Comparison of ENCODE assay signal across 1 cellular context in the genomic region with DNA sequence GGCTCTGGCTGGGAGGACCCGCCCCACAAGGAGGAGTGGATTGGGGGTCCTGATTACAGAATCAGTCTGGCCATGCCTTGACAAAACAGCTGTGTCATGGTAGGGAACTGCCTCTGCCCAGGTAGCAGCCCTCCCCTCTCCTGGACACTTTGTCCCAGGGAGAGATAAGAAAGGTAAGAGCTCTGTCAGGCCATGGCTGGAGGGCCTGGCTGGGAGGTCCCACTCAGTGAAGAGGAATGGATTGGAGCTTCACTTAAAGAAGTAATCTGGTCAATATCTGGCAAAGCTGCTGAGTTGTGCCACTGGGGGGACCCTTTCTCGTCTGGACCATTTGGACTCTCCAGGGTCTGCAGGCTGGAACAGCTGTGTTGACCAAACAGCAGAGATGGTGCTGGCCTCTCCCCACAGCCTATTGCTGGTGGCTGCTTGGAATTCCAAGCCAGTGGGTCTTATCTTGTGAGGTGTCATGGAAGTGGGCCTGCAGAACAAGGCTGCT.
TF ChIP-seq lines count a peak whose summit lies in the region.

No MANE protein-coding gene starts in this region.

TF ChIP-seq in HepG2, 621 proteins besides CTCF, POLR2A, EP300 and RAD21:
- no peak for TF ChIP-seq ATF7-NPFF (CRISPR knock-in tag; IDR thresholded peaks at IDR 0.05; ENCODE audit: low read depth)
- TF ChIP-seq PHF21A (CRISPR knock-in tag; IDR thresholded peaks at IDR 0.05): no peak
- TF ChIP-seq RORA (CRISPR knock-in tag; IDR thresholded peaks at IDR 0.05): no peak
- TF ChIP-seq, protein P1, sequence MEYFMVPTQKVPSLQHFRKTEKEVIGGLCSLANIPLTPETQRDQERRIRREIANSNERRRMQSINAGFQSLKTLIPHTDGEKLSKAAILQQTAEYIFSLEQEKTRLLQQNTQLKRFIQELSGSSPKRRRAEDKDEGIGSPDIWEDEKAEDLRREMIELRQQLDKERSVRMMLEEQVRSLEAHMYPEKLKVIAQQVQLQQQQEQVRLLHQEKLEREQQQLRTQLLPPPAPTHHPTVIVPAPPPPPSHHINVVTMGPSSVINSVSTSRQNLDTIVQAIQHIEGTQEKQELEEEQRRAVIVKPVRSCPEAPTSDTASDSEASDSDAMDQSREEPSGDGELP (IDR thresholded peaks at IDR 0.05; ENCODE audit: borderline replicate concordance, low read depth): peak; percentile 27; the same call in 1 of the 2 replicates
- no peak for TF ChIP-seq RBM39 (IDR thresholded peaks at IDR 0.05; ENCODE audit: low read depth, low read length, poor library complexity, severe bottlenecking)
- TF ChIP-seq, protein P2, sequence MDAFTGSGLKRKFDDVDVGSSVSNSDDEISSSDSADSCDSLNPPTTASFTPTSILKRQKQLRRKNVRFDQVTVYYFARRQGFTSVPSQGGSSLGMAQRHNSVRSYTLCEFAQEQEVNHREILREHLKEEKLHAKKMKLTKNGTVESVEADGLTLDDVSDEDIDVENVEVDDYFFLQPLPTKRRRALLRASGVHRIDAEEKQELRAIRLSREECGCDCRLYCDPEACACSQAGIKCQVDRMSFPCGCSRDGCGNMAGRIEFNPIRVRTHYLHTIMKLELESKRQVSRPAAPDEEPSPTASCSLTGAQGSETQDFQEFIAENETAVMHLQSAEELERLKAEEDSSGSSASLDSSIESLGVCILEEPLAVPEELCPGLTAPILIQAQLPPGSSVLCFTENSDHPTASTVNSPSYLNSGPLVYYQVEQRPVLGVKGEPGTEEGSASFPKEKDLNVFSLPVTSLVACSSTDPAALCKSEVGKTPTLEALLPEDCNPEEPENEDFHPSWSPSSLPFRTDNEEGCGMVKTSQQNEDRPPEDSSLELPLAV (CRISPR knock-in tag; conservative IDR thresholded peaks at IDR 0.05; ENCODE audit: low read depth): no peak
- TF ChIP-seq, protein P3, sequence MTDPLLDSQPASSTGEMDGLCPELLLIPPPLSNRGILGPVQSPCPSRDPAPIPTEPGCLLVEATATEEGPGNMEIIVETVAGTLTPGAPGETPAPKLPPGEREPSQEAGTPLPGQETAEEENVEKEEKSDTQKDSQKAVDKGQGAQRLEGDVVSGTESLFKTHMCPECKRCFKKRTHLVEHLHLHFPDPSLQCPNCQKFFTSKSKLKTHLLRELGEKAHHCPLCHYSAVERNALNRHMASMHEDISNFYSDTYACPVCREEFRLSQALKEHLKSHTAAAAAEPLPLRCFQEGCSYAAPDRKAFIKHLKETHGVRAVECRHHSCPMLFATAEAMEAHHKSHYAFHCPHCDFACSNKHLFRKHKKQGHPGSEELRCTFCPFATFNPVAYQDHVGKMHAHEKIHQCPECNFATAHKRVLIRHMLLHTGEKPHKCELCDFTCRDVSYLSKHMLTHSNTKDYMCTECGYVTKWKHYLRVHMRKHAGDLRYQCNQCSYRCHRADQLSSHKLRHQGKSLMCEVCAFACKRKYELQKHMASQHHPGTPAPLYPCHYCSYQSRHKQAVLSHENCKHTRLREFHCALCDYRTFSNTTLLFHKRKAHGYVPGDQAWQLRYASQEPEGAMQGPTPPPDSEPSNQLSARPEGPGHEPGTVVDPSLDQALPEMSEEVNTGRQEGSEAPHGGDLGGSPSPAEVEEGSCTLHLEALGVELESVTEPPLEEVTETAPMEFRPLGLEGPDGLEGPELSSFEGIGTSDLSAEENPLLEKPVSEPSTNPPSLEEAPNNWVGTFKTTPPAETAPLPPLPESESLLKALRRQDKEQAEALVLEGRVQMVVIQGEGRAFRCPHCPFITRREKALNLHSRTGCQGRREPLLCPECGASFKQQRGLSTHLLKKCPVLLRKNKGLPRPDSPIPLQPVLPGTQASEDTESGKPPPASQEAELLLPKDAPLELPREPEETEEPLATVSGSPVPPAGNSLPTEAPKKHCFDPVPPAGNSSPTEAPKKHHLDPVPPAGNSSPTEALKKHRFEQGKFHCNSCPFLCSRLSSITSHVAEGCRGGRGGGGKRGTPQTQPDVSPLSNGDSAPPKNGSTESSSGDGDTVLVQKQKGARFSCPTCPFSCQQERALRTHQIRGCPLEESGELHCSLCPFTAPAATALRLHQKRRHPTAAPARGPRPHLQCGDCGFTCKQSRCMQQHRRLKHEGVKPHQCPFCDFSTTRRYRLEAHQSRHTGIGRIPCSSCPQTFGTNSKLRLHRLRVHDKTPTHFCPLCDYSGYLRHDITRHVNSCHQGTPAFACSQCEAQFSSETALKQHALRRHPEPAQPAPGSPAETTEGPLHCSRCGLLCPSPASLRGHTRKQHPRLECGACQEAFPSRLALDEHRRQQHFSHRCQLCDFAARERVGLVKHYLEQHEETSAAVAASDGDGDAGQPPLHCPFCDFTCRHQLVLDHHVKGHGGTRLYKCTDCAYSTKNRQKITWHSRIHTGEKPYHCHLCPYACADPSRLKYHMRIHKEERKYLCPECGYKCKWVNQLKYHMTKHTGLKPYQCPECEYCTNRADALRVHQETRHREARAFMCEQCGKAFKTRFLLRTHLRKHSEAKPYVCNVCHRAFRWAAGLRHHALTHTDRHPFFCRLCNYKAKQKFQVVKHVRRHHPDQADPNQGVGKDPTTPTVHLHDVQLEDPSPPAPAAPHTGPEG (CRISPR knock-in tag; IDR thresholded peaks at IDR 0.05): no peak
- 0 out of 2 replicates have a peak, but pooled peaks have one; percentile 17 for TF ChIP-seq ZMYM4 (CRISPR knock-in tag; IDR thresholded peaks at IDR 0.05)
- TF ChIP-seq ZBTB7B (CRISPR knock-in tag; IDR thresholded peaks at IDR 0.05): peak; percentile 3; the same call in 1 of the 2 replicates
- TF ChIP-seq, protein P4, sequence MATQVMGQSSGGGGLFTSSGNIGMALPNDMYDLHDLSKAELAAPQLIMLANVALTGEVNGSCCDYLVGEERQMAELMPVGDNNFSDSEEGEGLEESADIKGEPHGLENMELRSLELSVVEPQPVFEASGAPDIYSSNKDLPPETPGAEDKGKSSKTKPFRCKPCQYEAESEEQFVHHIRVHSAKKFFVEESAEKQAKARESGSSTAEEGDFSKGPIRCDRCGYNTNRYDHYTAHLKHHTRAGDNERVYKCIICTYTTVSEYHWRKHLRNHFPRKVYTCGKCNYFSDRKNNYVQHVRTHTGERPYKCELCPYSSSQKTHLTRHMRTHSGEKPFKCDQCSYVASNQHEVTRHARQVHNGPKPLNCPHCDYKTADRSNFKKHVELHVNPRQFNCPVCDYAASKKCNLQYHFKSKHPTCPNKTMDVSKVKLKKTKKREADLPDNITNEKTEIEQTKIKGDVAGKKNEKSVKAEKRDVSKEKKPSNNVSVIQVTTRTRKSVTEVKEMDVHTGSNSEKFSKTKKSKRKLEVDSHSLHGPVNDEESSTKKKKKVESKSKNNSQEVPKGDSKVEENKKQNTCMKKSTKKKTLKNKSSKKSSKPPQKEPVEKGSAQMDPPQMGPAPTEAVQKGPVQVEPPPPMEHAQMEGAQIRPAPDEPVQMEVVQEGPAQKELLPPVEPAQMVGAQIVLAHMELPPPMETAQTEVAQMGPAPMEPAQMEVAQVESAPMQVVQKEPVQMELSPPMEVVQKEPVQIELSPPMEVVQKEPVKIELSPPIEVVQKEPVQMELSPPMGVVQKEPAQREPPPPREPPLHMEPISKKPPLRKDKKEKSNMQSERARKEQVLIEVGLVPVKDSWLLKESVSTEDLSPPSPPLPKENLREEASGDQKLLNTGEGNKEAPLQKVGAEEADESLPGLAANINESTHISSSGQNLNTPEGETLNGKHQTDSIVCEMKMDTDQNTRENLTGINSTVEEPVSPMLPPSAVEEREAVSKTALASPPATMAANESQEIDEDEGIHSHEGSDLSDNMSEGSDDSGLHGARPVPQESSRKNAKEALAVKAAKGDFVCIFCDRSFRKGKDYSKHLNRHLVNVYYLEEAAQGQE (IDR thresholded peaks at IDR 0.05; ENCODE audit: borderline replicate concordance in 1 of 2, low read depth in 1 of 2, low read length in 2 of 2): no peak
- TF ChIP-seq DR1 (CRISPR knock-in tag; IDR thresholded peaks at IDR 0.05): no peak
- TF ChIP-seq RBM22 (optimal IDR thresholded peaks at IDR 0.05; ENCODE audit: low read length): no peak
- no peak for TF ChIP-seq NFATC3 (CRISPR knock-in tag; IDR thresholded peaks at IDR 0.05)
- no peak for TF ChIP-seq ZNF124 (CRISPR knock-in tag; IDR thresholded peaks at IDR 0.05)
- no peak for TF ChIP-seq HIVEP1 (CRISPR knock-in tag; IDR thresholded peaks at IDR 0.05)
- TF ChIP-seq ZNF644 (CRISPR knock-in tag; IDR thresholded peaks at IDR 0.05; ENCODE audit: low read depth): no peak
- TF ChIP-seq, protein P5, sequence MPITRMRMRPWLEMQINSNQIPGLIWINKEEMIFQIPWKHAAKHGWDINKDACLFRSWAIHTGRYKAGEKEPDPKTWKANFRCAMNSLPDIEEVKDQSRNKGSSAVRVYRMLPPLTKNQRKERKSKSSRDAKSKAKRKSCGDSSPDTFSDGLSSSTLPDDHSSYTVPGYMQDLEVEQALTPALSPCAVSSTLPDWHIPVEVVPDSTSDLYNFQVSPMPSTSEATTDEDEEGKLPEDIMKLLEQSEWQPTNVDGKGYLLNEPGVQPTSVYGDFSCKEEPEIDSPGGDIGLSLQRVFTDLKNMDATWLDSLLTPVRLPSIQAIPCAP (CRISPR knock-in tag; IDR thresholded peaks at IDR 0.05; ENCODE audit: low read depth): no peak
- TF ChIP-seq, protein P6, sequence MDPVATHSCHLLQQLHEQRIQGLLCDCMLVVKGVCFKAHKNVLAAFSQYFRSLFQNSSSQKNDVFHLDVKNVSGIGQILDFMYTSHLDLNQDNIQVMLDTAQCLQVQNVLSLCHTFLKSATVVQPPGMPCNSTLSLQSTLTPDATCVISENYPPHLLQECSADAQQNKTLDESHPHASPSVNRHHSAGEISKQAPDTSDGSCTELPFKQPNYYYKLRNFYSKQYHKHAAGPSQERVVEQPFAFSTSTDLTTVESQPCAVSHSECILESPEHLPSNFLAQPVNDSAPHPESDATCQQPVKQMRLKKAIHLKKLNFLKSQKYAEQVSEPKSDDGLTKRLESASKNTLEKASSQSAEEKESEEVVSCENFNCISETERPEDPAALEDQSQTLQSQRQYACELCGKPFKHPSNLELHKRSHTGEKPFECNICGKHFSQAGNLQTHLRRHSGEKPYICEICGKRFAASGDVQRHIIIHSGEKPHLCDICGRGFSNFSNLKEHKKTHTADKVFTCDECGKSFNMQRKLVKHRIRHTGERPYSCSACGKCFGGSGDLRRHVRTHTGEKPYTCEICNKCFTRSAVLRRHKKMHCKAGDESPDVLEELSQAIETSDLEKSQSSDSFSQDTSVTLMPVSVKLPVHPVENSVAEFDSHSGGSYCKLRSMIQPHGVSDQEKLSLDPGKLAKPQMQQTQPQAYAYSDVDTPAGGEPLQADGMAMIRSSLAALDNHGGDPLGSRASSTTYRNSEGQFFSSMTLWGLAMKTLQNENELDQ (CRISPR knock-in tag; IDR thresholded peaks at IDR 0.05; ENCODE audit: borderline replicate concordance): no peak
- no peak for TF ChIP-seq HMG20B (CRISPR knock-in tag; conservative IDR thresholded peaks at IDR 0.05)
- TF ChIP-seq FOSL1 (CRISPR knock-in tag; IDR thresholded peaks at IDR 0.05; ENCODE audit: borderline replicate concordance): no peak
- TF ChIP-seq, protein P7, sequence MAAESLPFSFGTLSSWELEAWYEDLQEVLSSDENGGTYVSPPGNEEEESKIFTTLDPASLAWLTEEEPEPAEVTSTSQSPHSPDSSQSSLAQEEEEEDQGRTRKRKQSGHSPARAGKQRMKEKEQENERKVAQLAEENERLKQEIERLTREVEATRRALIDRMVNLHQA (CRISPR knock-in tag; IDR thresholded peaks at IDR 0.05): no peak
- TF ChIP-seq, protein P8, sequence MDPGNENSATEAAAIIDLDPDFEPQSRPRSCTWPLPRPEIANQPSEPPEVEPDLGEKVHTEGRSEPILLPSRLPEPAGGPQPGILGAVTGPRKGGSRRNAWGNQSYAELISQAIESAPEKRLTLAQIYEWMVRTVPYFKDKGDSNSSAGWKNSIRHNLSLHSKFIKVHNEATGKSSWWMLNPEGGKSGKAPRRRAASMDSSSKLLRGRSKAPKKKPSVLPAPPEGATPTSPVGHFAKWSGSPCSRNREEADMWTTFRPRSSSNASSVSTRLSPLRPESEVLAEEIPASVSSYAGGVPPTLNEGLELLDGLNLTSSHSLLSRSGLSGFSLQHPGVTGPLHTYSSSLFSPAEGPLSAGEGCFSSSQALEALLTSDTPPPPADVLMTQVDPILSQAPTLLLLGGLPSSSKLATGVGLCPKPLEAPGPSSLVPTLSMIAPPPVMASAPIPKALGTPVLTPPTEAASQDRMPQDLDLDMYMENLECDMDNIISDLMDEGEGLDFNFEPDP (CRISPR knock-in tag; conservative IDR thresholded peaks at IDR 0.05): no peak
- no peak for TF ChIP-seq EHMT2 (IDR thresholded peaks at IDR 0.05; ENCODE audit: borderline replicate concordance, low read depth, low read length)
- TF ChIP-seq NCOA1 (CRISPR knock-in tag; IDR thresholded peaks at IDR 0.05): no peak
- no peak for TF ChIP-seq NR2F1 (CRISPR knock-in tag; IDR thresholded peaks at IDR 0.05)
- TF ChIP-seq, protein P9, sequence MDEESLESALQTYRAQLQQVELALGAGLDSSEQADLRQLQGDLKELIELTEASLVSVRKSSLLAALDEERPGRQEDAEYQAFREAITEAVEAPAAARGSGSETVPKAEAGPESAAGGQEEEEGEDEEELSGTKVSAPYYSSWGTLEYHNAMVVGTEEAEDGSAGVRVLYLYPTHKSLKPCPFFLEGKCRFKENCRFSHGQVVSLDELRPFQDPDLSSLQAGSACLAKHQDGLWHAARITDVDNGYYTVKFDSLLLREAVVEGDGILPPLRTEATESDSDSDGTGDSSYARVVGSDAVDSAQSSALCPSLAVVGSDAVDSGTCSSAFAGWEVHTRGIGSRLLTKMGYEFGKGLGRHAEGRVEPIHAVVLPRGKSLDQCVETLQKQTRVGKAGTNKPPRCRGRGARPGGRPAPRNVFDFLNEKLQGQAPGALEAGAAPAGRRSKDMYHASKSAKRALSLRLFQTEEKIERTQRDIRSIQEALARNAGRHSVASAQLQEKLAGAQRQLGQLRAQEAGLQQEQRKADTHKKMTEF (CRISPR knock-in tag; IDR thresholded peaks at IDR 0.05): no peak
- no peak for TF ChIP-seq RAD51 (IDR thresholded peaks at IDR 0.05; ENCODE audit: borderline replicate concordance)
- TF ChIP-seq NFE2L2 (IDR thresholded peaks at IDR 0.05; ENCODE audit: low read length): peak; percentile 28; the same call in 1 of the 2 replicates
